ENCODE assay signal across 14 cellular contexts in genomic region chr6:9851541-9852380, GRCh38.
DNase-seq lines count a peak whose midpoint lies in the region; ATAC-seq and TF ChIP-seq lines count a peak whose summit lies in the region.
"Had no signal": no experiment of that assay in that cellular context is flagged by ENCODE, and none has a peak within 500 bp of the region (broad histone marks: within the 10 kb centered on the region; RNA-seq: fewer than 3 reads in every experiment).

No MANE protein-coding gene starts in this region.

- TF ChIP-seq CTCF in HL-60 (IDR thresholded peaks at IDR 0.05; ENCODE audit: insufficient read depth, low read length), result no peak

- no peak overlapping the region for H3K4me3 ChIP-seq in HL-60 (replicated peaks; ENCODE audit: insufficient read depth, low read length)
- H3K4me3 ChIP-seq: esophagus squamous epithelium, stomach had no signal

- H3K27ac ChIP-seq in HL-60 (replicated peaks), result no peak overlapping the region
- H3K27ac ChIP-seq: esophagus squamous epithelium, stomach had no signal

- no peak for ATAC-seq in GM21529 (IDR thresholded peaks at IDR 0.05; ENCODE audit: unreplicated experiment)
- ATAC-seq: activated naive CD4-positive, alpha-beta T cell treated with anti-CD3 and anti-CD28 coated beads, Interleukin-2, amount 50 U/mL, for 72 hours had no signal

- DNase-seq in Daoy (ENCODE audit: low read depth), result peak; percentile 91
- peak; percentile 5 to 49 for DNase-seq in HL-60 (ENCODE audit: low read depth in 1 of 2, low spot score in 1 of 2)
- DNase-seq in amniotic epithelial cell (ENCODE audit: low read depth), result peak; percentile 5
- DNase-seq in kidney glomerular epithelial cell (lab: John Stamatoyannopoulos, UW), result peak; percentile 55
- DNase-seq in NCI-H345 (lab: John Stamatoyannopoulos, UW), result no peak
- DNase-seq in NCI-H2171 treated with DMSO at 0.1 percent for 48 hours (lab: John Stamatoyannopoulos, UW), result no peak
- DNase-seq in GDM1 (lab: John Stamatoyannopoulos, UW), result no peak
- DNase-seq: activated CD4-positive, alpha-beta T cell treated with anti-CD3 and anti-CD28 coated beads, Interleukin-2, amount 10 ng/mL, durations not matched to agents 7 days and 5 days; esophagus squamous epithelium; Right ventricle myocardium superior; stimulated activated CD4-positive, alpha-beta T cell treated with anti-CD3 and anti-CD28 coated beads, Interleukin-12 subunit alpha, Interleukin-12 subunit beta, amount 100 ng/mL, for 4 hours; stomach had no signal

- no peaks in the 10 kb centered on the region for H3K27me3 ChIP-seq in HL-60 (ENCODE audit: insufficient read depth, poor library complexity, severe bottlenecking)
- H3K27me3 ChIP-seq: esophagus squamous epithelium, stomach had no signal

Comparison
In these comparisons a context has a peak if more than half of its experiments do, and no peak if none do; other contexts are left out.
1. DNase-seq: peak in Daoy (single experiment), HL-60 (2 of 2), amniotic epithelial cell (single experiment) and kidney glomerular epithelial cell (single experiment); none in NCI-H345 (single experiment), NCI-H2171 treated with DMSO at 0.1 percent for 48 hours (single experiment) and GDM1 (single experiment).